In the genomic region with DNA sequence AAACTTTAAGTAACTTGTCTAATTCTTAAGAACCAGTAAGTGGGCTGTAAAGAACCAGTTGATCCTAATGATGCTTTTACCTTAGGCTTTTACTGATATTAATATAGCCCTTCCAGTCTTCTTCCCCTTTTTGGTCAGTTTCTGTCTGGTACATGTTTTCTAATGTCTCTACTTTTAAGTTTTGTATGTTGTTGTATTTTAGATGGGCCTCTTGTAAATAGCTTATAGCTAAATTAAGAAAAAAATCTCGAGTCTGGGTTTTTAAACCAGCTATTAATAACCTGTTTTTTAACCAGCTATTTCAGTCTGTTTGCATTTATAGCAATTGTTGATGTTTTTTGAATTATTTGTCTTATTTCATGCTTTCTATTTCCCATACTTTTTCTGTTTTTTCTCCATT, we compare ENCODE assay signal across 23 cellular contexts.
DNase-seq lines count a peak whose midpoint lies in the region; ATAC-seq and TF ChIP-seq lines count a peak whose summit lies in the region.
"Had no signal": no experiment of that assay in that cellular context is flagged by ENCODE, and none has a peak within 500 bp of the region (broad histone marks: within the 10 kb centered on the region; RNA-seq: fewer than 3 reads in every experiment).

No MANE protein-coding gene starts in this region.

- peaks cover 31% of the 10 kb centered on the region for H3K36me3 Mint-ChIP-seq in T-helper 2 cell treated with Interferon-gamma antibody and Interleukin-4, amounts not matched to agents 5 μg/mL and 100 μg/mL, for 36 hours (ENCODE audit: low read depth)
- H3K36me3 Mint-ChIP-seq in T-helper 17 cell (ENCODE audit: low read depth) = peaks cover 4% of the 10 kb centered on the region
- peaks cover 6 to 39% (median 26%) of the 10 kb centered on the region in 5 donors for H3K36me3 Mint-ChIP-seq in naive thymus-derived CD4-positive, alpha-beta T cell

- H3K9me3 Mint-ChIP-seq in T-helper 2 cell treated with Interferon-gamma antibody and Interleukin-4, amounts not matched to agents 5 μg/mL and 100 μg/mL, for 36 hours = peaks cover 22% of the 10 kb centered on the region
- H3K9me3 Mint-ChIP-seq in naive thymus-derived CD4-positive, alpha-beta T cell = peaks cover 6 to 19% (median 10%) of the 10 kb centered on the region in 11 donors

- WGBS in body of pancreas, 2 donors = 58 to 69% methylated on average over 1 of the region's 1 CpG

- CTCF ChIA-PET in naive thymus-derived CD4-positive, alpha-beta T cell (lab: Charles Lee) = interaction anchor here (0.5 to 3.0 kb wide), 7 partner anchors 11 to 77 kb away, joined by 3 to 16 read pairs (median 6); no protein-coding TSS in a partner anchor

- peak overlapping the region; percentile 16 for H3K27ac Mint-ChIP-seq in T-helper 2 cell treated with Interferon-gamma antibody and Interleukin-4, amounts not matched to agents 5 μg/mL and 100 μg/mL, for 36 hours
- H3K27ac Mint-ChIP-seq in T-helper 17 cell = peak overlapping the region; percentile 82
- H3K27ac Mint-ChIP-seq in naive thymus-derived CD4-positive, alpha-beta T cell = peak overlapping the region; percentile 24 to 97 (median 93)
- H3K27ac Mint-ChIP-seq: dendritic cell treated with granulocyte-macrophage colony-stimulating factor and Interleukin-4, amounts not matched to agents 40 ng/mL and 50 ng/mL, for 4 days had no signal

- ATAC-seq in T-helper 17 cell = no peak
- no peak for ATAC-seq in naive thymus-derived CD4-positive, alpha-beta T cell
- ATAC-seq in HG02642 (IDR thresholded peaks at IDR 0.05; ENCODE audit: poor library complexity, unreplicated experiment) = no peak
- no peak for ATAC-seq in body of pancreas
- ATAC-seq in GM18517 (IDR thresholded peaks at IDR 0.05; ENCODE audit: unreplicated experiment) = no peak
- ATAC-seq: foreskin keratinocyte had no signal

- H3K27ac ChIP-seq in naive thymus-derived CD4-positive, alpha-beta T cell (ENCODE audit: low read depth, low read length) = peak overlapping the region; percentile 32
- H3K27ac ChIP-seq in body of pancreas = no peak overlapping the region
- H3K27ac ChIP-seq: BLaER1 treated with 17β-estradiol and CSF1 and Interleukin-3, amounts not matched to agents 10 nM and 100 nM; foreskin keratinocyte; prostate gland; thoracic aorta; VCaP had no signal

- H3K27me3 ChIP-seq in naive thymus-derived CD4-positive, alpha-beta T cell (ENCODE audit: control insufficient read depth in 2 of 2, insufficient read depth in 2 of 2, low read length in 2 of 2) = no peaks in the 10 kb centered on the region
- H3K27me3 ChIP-seq in body of pancreas = no peaks in the 10 kb centered on the region
- H3K27me3 ChIP-seq: BLaER1 treated with 17β-estradiol and CSF1 and Interleukin-3, amounts not matched to agents 10 nM and 100 nM; foreskin keratinocyte had no signal

- no peak for TF ChIP-seq CTCF in GM12865 (IDR thresholded peaks at IDR 0.05; ENCODE audit: insufficient read depth, low read depth, low read length, missing control alignments)
- no peak for TF ChIP-seq CTCF in body of pancreas (IDR thresholded peaks at IDR 0.05)

- no peaks in the 10 kb centered on the region for H3K9me3 ChIP-seq in T-helper 17 cell (ENCODE audit: control insufficient read depth, low read length, poor library complexity, severe bottlenecking)
- H3K9me3 ChIP-seq in naive thymus-derived CD4-positive, alpha-beta T cell (ENCODE audit: control insufficient read depth in 2 of 3, low read length in 3 of 3) = peaks cover 0 to 6% (median 3%) of the 10 kb centered on the region in 3 experiments
- no peaks in the 10 kb centered on the region for H3K9me3 ChIP-seq in body of pancreas
- H3K9me3 ChIP-seq: prostate gland had no signal

- no peak for DNase-seq in T-helper 2 cell treated with Interferon-gamma antibody and Interleukin-4, amounts not matched to agents 5 μg/mL and 100 μg/mL, for 36 hours (ENCODE audit: low spot score)
- no peak for DNase-seq in T-helper 2 cell
- peak; percentile 51 for DNase-seq in GM12865 (ENCODE audit: low read depth)
- DNase-seq in T-helper 17 cell = no peak
- DNase-seq in naive thymus-derived CD4-positive, alpha-beta T cell = no peak
- DNase-seq in body of pancreas = no peak
- DNase-seq: activated CD8-positive, alpha-beta memory T cell treated with anti-CD3 and anti-CD28 coated beads for 24 hours; activated gamma-delta T cell; foreskin keratinocyte; mesendoderm; MM.1S; NCI-H2029; NCI-H446 treated with DMSO at 0.1 percent for 48 hours; stimulated activated CD4-positive, alpha-beta T cell treated with anti-CD3 and anti-CD28 coated beads, Interleukin-4, amount 100 ng/mL, for 4 hours had no signal

- no peak overlapping the region for H3K4me3 Mint-ChIP-seq in T-helper 2 cell treated with Interferon-gamma antibody and Interleukin-4, amounts not matched to agents 5 μg/mL and 100 μg/mL, for 36 hours
- H3K4me3 Mint-ChIP-seq in T-helper 17 cell = no peak overlapping the region
- peak overlapping the region in 7 of 10 donors; percentile 16 to 83 (median 47) for H3K4me3 Mint-ChIP-seq in naive thymus-derived CD4-positive, alpha-beta T cell
- H3K4me3 Mint-ChIP-seq: dendritic cell treated with granulocyte-macrophage colony-stimulating factor and Interleukin-4, amounts not matched to agents 40 ng/mL and 50 ng/mL, for 4 days; neural crest cell had no signal

- no peak for TF ChIP-seq POLR2A in body of pancreas (IDR thresholded peaks at IDR 0.05)

- H3K4me1 ChIP-seq in naive thymus-derived CD4-positive, alpha-beta T cell (ENCODE audit: control insufficient read depth in 2 of 2, insufficient read depth in 2 of 2, low read length in 2 of 2) = peaks cover 46 to 49% of the 10 kb centered on the region in 2 donors
- peaks cover 8% of the 10 kb centered on the region for H3K4me1 ChIP-seq in body of pancreas
- H3K4me1 ChIP-seq: foreskin keratinocyte, prostate gland had no signal

- no peak overlapping the region; the same call in 1 of the 2 replicates for H3K4me3 ChIP-seq in GM12865 (ENCODE audit: low read depth, low read length)
- H3K4me3 ChIP-seq in naive thymus-derived CD4-positive, alpha-beta T cell (ENCODE audit: low read length) = no peak overlapping the region
- no peak overlapping the region for H3K4me3 ChIP-seq in body of pancreas
- H3K4me3 ChIP-seq: BLaER1 treated with 17β-estradiol and CSF1 and Interleukin-3, amounts not matched to agents 10 nM and 100 nM; prostate gland; skin epidermis; thoracic aorta had no signal

- no peaks in the 10 kb centered on the region for H3K27me3 Mint-ChIP-seq in T-helper 2 cell treated with Interferon-gamma antibody and Interleukin-4, amounts not matched to agents 5 μg/mL and 100 μg/mL, for 36 hours (ENCODE audit: low read depth)
- H3K27me3 Mint-ChIP-seq in T-helper 17 cell = no peaks in the 10 kb centered on the region
- no peaks in the 10 kb centered on the region for H3K27me3 Mint-ChIP-seq in naive thymus-derived CD4-positive, alpha-beta T cell
- H3K27me3 Mint-ChIP-seq: dendritic cell treated with granulocyte-macrophage colony-stimulating factor and Interleukin-4, amounts not matched to agents 40 ng/mL and 50 ng/mL, for 4 days had no signal

- H3K36me3 ChIP-seq in naive thymus-derived CD4-positive, alpha-beta T cell (ENCODE audit: control insufficient read depth in 2 of 3, insufficient read depth in 3 of 3, low read length in 3 of 3) = peaks cover 0 to 6% (median 0%) of the 10 kb centered on the region in 3 experiments
- no peaks in the 10 kb centered on the region for H3K36me3 ChIP-seq in body of pancreas (replicated peaks in 1 of 2; ENCODE audit: insufficient read depth in 1 of 2, low read depth in 2 of 2)
- H3K36me3 ChIP-seq: prostate gland, thoracic aorta had no signal

- POLR2A ChIA-PET in naive thymus-derived CD4-positive, alpha-beta T cell (lab: Charles Lee) = interaction anchor here (0.6 to 13.5 kb wide), 4 partner anchors 10 to 78 kb away, joined by 3 to 335 read pairs (median 30); no protein-coding TSS in a partner anchor

- intact Hi-C loops in naive thymus-derived CD4-positive, alpha-beta T cell (cut with micrococcal nuclease) = loop anchor here in 1 of 2 donors (2.0 kb wide), 1 partner anchor 15 kb away; no protein-coding TSS in a partner anchor
- intact Hi-C loops in body of pancreas (cut with DNase I) = no loop called here

- H3K4me1 Mint-ChIP-seq in T-helper 2 cell treated with Interferon-gamma antibody and Interleukin-4, amounts not matched to agents 5 μg/mL and 100 μg/mL, for 36 hours (ENCODE audit: low read depth) = peaks cover 49% of the 10 kb centered on the region
- H3K4me1 Mint-ChIP-seq in T-helper 17 cell = peaks cover 42% of the 10 kb centered on the region
- H3K4me1 Mint-ChIP-seq in naive thymus-derived CD4-positive, alpha-beta T cell = peaks cover 48 to 94% (median 84%) of the 10 kb centered on the region in 7 donors

Comparison
In these comparisons a context has a peak if more than half of its experiments do, and no peak if none do; other contexts are left out.
1. H3K27ac Mint-ChIP-seq: peak in every context shown above with its lines; median percentile 93 in naive thymus-derived CD4-positive, alpha-beta T cell; 82 in T-helper 17 cell; 16 in T-helper 2 cell treated with Interferon-gamma antibody and Interleukin-4, amounts not matched to agents 5 μg/mL and 100 μg/mL, for 36 hours.
2. H3K4me3 Mint-ChIP-seq: peak in naive thymus-derived CD4-positive, alpha-beta T cell (7 of 10); none in T-helper 2 cell treated with Interferon-gamma antibody and Interleukin-4, amounts not matched to agents 5 μg/mL and 100 μg/mL, for 36 hours (single experiment) and T-helper 17 cell (single experiment).